In the genomic region with DNA sequence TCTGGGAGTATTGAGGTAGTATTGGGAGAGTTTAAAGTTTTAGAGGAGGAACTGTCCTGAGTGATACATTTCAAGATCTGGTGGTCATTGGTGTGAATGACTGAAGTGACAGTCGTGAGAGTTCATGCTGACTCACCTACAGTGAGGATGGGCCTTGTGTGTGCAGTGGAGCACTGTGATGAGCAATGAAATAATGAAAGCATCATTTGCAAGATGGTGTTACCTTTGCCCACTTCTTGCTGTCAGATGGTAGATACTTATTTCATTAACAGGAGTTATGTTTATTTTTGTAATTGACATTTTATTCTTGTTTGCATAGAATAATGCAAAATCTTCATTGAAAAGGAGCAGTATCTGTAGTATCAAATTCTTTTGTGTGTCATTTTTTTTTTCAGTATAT, we compare ENCODE assay signal across 14 cellular contexts. TPM values are rescaled to one million over a fixed set of nuclear protein-coding genes. Genes with fewer than 3 reads are reported as not detected.
DNase-seq lines count a peak whose midpoint lies in the region; ATAC-seq and TF ChIP-seq lines count a peak whose summit lies in the region.
"Had no signal": no experiment of that assay in that cellular context is flagged by ENCODE, and none has a peak within 500 bp of the region (broad histone marks: within the 10 kb centered on the region; RNA-seq: fewer than 3 reads in every experiment).

No MANE protein-coding gene starts in this region.

- H3K4me1 Mint-ChIP-seq in effector memory CD8-positive, alpha-beta T cell (ENCODE audit: low read depth in 2 of 2): peaks cover 14 to 25% of the 10 kb centered on the region in 2 donors

- no peak overlapping the region for H3K4me3 ChIP-seq in GM23248
- H3K4me3 ChIP-seq: right atrium auricular region had no signal

- H3K9me3 Mint-ChIP-seq in effector memory CD8-positive, alpha-beta T cell: no peaks in the 10 kb centered on the region
- H3K9me3 Mint-ChIP-seq: endodermal cell, IgD-negative memory B cell had no signal

- no peaks in the 10 kb centered on the region for H3K27me3 ChIP-seq in GM23248 (replicated peaks; ENCODE audit: insufficient read depth)
- H3K27me3 ChIP-seq: BE2C, right atrium auricular region had no signal

- no peak overlapping the region for H2AFZ ChIP-seq in GM23248

- no peaks in the 10 kb centered on the region for H3K9me2 ChIP-seq in GM23248 (ENCODE audit: insufficient read depth)

- H3K9me3 ChIP-seq in GM23248 (ENCODE audit: low read depth): no peaks in the 10 kb centered on the region
- H3K9me3 ChIP-seq: BE2C, right atrium auricular region had no signal

- no peak overlapping the region for H3K4me3 Mint-ChIP-seq in effector memory CD8-positive, alpha-beta T cell
- H3K4me3 Mint-ChIP-seq: endodermal cell, IgD-negative memory B cell had no signal

- no peak overlapping the region for H3K9ac ChIP-seq in GM23248

- in situ Hi-C loops in GM23248 (cut with MboI): loop anchor here (25.0 kb wide), 1 partner anchor 288 kb away; no protein-coding TSS in a partner anchor

- WGBS in GM23248 (ENCODE audit: low coverage in 1 of 2, low lambda C conversion rate in 2 of 2, missing lambda C conversion rate in 2 of 2), 2 experiments: 67 to 100% methylated on average over 1 of the region's 1 CpG

- H3K36me3 Mint-ChIP-seq in effector memory CD8-positive, alpha-beta T cell (ENCODE audit: insufficient read depth): no peaks in the 10 kb centered on the region
- H3K36me3 Mint-ChIP-seq: IgD-negative memory B cell had no signal

- peak; percentile 4 for DNase-seq in EH (ENCODE audit: low read depth)
- DNase-seq in erythroblast (lab: John Stamatoyannopoulos, UW): peak; percentile 31 to 49
- no peak for DNase-seq in effector memory CD8-positive, alpha-beta T cell
- DNase-seq in GM23248: no peak
- DNase-seq in COLO829 (ENCODE audit: low spot score): no peak
- DNase-seq in NCI-H524 treated with DMSO at 0.1 percent for 48 hours (lab: John Stamatoyannopoulos, UW): no peak
- DNase-seq: BE2C, endodermal cell, NCI-H187 treated with DMSO at 0.1 percent for 48 hours had no signal

- H3K27me3 Mint-ChIP-seq in effector memory CD8-positive, alpha-beta T cell: no peaks in the 10 kb centered on the region
- H3K27me3 Mint-ChIP-seq: IgD-negative memory B cell had no signal

- ATAC-seq in GM18511 (IDR thresholded peaks at IDR 0.05; ENCODE audit: unreplicated experiment): peak; percentile 56
- ATAC-seq in HG02870 (IDR thresholded peaks at IDR 0.05; ENCODE audit: unreplicated experiment): peak; percentile 65
- no peak for ATAC-seq in effector memory CD8-positive, alpha-beta T cell (replicated peaks)

- no peaks in the 10 kb centered on the region for H3F3A ChIP-seq in GM23248 (ENCODE audit: insufficient read depth)

- no peaks in the 10 kb centered on the region for H3K4me1 ChIP-seq in GM23248 (ENCODE audit: insufficient read depth)

- H3K36me3 ChIP-seq in GM23248 (ENCODE audit: low read depth): no peaks in the 10 kb centered on the region
- H3K36me3 ChIP-seq: BE2C, right atrium auricular region had no signal

- TF ChIP-seq POLR2A in erythroblast (IDR thresholded peaks at IDR 0.05; ENCODE audit: low read length): no peak

- H3K79me2 ChIP-seq in GM23248 (ENCODE audit: insufficient read depth): peaks cover 82% of the 10 kb centered on the region

- no peaks in the 10 kb centered on the region for H4K20me1 ChIP-seq in GM23248 (ENCODE audit: insufficient read depth)

- no peak overlapping the region for H3K4me2 ChIP-seq in GM23248 (ENCODE audit: unreplicated experiment)

- no peak overlapping the region for H3K27ac ChIP-seq in GM23248
- H3K27ac ChIP-seq: right atrium auricular region, VCaP had no signal

- no peak overlapping the region for H3K27ac Mint-ChIP-seq in effector memory CD8-positive, alpha-beta T cell
- H3K27ac Mint-ChIP-seq: endodermal cell, IgD-negative memory B cell had no signal

RNA-seq across cellular contexts. Expression of a gene that starts 29.0 kb away (rescaled TPM):
- total RNA-seq in GM23248 (2014; rRNA removed; shearing (Covaris generic)): 2.3 and 3.4 TPM in 2 replicates
- polyA plus RNA-seq in GM23248 (2016; fragmentation: Nextera tagmentation; extraction: Ambion mirVana): 3.7 TPM in 2 replicates

Comparison
In these comparisons a context has a peak if more than half of its experiments do, and no peak if none do; other contexts are left out.
1. DNase-seq: peak in EH (single experiment) and erythroblast (2 of 2); none in effector memory CD8-positive, alpha-beta T cell (0 of 3), GM23248 (single experiment), COLO829 (single experiment) and NCI-H524 treated with DMSO at 0.1 percent for 48 hours (single experiment).